In the genomic region with DNA sequence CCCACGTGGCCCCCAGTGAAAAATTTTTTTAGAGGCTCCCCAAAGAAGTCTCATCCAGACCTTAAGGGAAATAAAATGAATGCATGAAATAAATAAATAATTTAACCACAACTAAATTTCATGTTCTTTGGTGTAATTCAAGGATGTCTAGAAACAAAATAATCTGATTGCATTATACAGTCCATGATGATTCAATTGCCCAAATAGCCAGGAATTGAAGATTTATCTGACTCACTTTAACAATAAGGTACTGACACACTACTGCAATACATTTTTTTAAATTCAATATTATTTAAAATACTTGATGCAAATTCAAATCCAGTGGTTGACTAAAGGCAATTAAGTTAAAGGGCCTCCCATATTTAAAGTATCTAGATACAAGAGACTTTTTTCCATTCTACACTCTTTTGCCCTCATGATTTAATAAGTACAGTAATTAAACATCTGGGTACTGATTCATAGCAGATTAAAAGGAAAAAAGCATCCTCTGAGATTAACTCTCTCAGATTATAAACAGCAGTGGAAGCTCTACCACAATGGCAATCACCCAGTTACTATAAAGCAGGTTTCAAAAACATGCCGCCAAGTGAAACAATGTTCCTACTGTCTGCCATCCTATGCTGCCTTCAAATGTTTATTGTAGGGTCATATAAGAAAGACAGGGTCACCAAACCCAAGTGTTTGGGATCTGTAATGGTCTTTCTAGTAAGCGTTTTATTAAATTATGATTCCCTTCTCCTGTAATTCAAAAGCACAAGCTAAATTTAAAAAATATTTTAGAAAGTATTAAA, we compare ENCODE assay signal across 1 cellular context.
TF ChIP-seq lines count a peak whose summit lies in the region.

No MANE protein-coding gene starts in this region.

TF ChIP-seq in GM12891, 5 proteins besides CTCF, POLR2A, EP300 and RAD21:
- no peak for TF ChIP-seq PAX5 (IDR thresholded peaks at IDR 0.05; ENCODE audit: insufficient read depth, low read length, severe bottlenecking)
- no peak for TF ChIP-seq POU2F2 (IDR thresholded peaks at IDR 0.05; ENCODE audit: low read depth, low read length)
- TF ChIP-seq TAF1 (IDR thresholded peaks at IDR 0.05; ENCODE audit: low read depth, low read length), result no peak
- no peak for TF ChIP-seq SPI1 (IDR thresholded peaks at IDR 0.05; ENCODE audit: low read depth, low read length)
- no peak for TF ChIP-seq POLR2AphosphoS5 (IDR thresholded peaks at IDR 0.05; ENCODE audit: low read depth, low read length)
